In genomic region chr9:92138157-92138959, GRCh38 we compare ENCODE assay signal across 8 cellular contexts. TPM values are rescaled to one million over a fixed set of nuclear protein-coding genes. Genes with fewer than 3 reads are reported as not detected.
DNase-seq lines count a peak whose midpoint lies in the region; ATAC-seq lines count a peak whose summit lies in the region.

No MANE protein-coding gene starts in this region.

- intact Hi-C loops in left ventricle myocardium superior (cut with micrococcal nuclease): no loop called here
- intact Hi-C loops in sciatic nerve (cut with DNase I): no loop called here

- CTCF ChIA-PET in T-cell (lab: Charles Lee): interaction anchor here (0.6 to 2.7 kb wide), 7 partner anchors 9 to 653 kb away, joined by 3 to 10 read pairs (median 4); no protein-coding TSS in a partner anchor

- H3K9me3 Mint-ChIP-seq in T-cell: no peaks in the 10 kb centered on the region
- H3K9me3 Mint-ChIP-seq in activated naive CD8-positive, alpha-beta T cell treated with anti-CD3 and anti-CD28 coated beads, Interleukin-2, amount 50 U/mL, for 24 hours: no peaks in the 10 kb centered on the region

- no peak overlapping the region for H3K27ac Mint-ChIP-seq in T-cell
- H3K27ac Mint-ChIP-seq in activated naive CD8-positive, alpha-beta T cell treated with anti-CD3 and anti-CD28 coated beads, Interleukin-2, amount 50 U/mL, for 24 hours: no peak overlapping the region

- DNase-seq in ELR (ENCODE audit: low read depth) (peak; percentile 71), HuH-7 (ENCODE audit: low spot score) (peak; percentile 60), T-cell (peak; percentile 27 to 76 (median 62)), left ventricle myocardium superior (peak; percentile 87), sciatic nerve (ENCODE audit: low spot score) (peak; percentile 84)
- peak; percentile 85 for DNase-seq in activated naive CD8-positive, alpha-beta T cell treated with anti-CD3 and anti-CD28 coated beads, Interleukin-2, amount 50 U/mL, for 24 hours

- no peak overlapping the region for H3K4me3 Mint-ChIP-seq in T-cell
- H3K4me3 Mint-ChIP-seq in activated naive CD8-positive, alpha-beta T cell treated with anti-CD3 and anti-CD28 coated beads, Interleukin-2, amount 50 U/mL, for 24 hours: no peak overlapping the region

- POLR2A ChIA-PET in T-cell (lab: Charles Lee): no interaction called here

- ATAC-seq in T-cell (replicated peaks in 1 of 4) (peak; percentile 55 to 72 (median 59)), left ventricle myocardium superior (peak; percentile 63), sciatic nerve (peak; percentile 65), GM21786 (IDR thresholded peaks at IDR 0.05; ENCODE audit: unreplicated experiment) (no peak), GM21423 (IDR thresholded peaks at IDR 0.05; ENCODE audit: unreplicated experiment) (no peak)
- ATAC-seq in activated naive CD8-positive, alpha-beta T cell treated with anti-CD3 and anti-CD28 coated beads, Interleukin-2, amount 50 U/mL, for 24 hours: peak; percentile 61

- H3K27me3 Mint-ChIP-seq in T-cell: peaks cover 39 to 43% of the 10 kb centered on the region in 2 donors
- peaks cover 31% of the 10 kb centered on the region for H3K27me3 Mint-ChIP-seq in activated naive CD8-positive, alpha-beta T cell treated with anti-CD3 and anti-CD28 coated beads, Interleukin-2, amount 50 U/mL, for 24 hours

- H3K36me3 Mint-ChIP-seq in T-cell: no peaks in the 10 kb centered on the region
- H3K36me3 Mint-ChIP-seq in activated naive CD8-positive, alpha-beta T cell treated with anti-CD3 and anti-CD28 coated beads, Interleukin-2, amount 50 U/mL, for 24 hours (ENCODE audit: low read depth): no peaks in the 10 kb centered on the region

- H3K4me1 Mint-ChIP-seq in T-cell: peaks cover 15 to 25% (median 20%) of the 10 kb centered on the region in 3 donors
- peaks cover 14% of the 10 kb centered on the region for H3K4me1 Mint-ChIP-seq in activated naive CD8-positive, alpha-beta T cell treated with anti-CD3 and anti-CD28 coated beads, Interleukin-2, amount 50 U/mL, for 24 hours

RNA-seq across cellular contexts. Expression of gene SPTLC1, which starts 23.1 kb away (rescaled TPM):
- total RNA-seq in T-cell: 10 to 100 TPM; 40.5 to 51.1 (median 46.1) TPM
- 23.9 TPM for total RNA-seq in left ventricle myocardium superior
- total RNA-seq in sciatic nerve: 66.4 TPM

Comparison
In these comparisons a context has a peak if more than half of its experiments do, and no peak if none do; other contexts are left out.
1. ATAC-seq: peak in T-cell (4 of 4), activated naive CD8-positive, alpha-beta T cell treated with anti-CD3 and anti-CD28 coated beads, Interleukin-2, amount 50 U/mL, for 24 hours (single experiment), left ventricle myocardium superior (single experiment) and sciatic nerve (single experiment); none in GM21786 (single experiment) and GM21423 (single experiment).
2. Peak in every context shown above with its lines, with median percentiles within 50 percentile points of each other: DNase-seq.